Comparison of ENCODE assay signal across 8 cellular contexts in the genomic region with DNA sequence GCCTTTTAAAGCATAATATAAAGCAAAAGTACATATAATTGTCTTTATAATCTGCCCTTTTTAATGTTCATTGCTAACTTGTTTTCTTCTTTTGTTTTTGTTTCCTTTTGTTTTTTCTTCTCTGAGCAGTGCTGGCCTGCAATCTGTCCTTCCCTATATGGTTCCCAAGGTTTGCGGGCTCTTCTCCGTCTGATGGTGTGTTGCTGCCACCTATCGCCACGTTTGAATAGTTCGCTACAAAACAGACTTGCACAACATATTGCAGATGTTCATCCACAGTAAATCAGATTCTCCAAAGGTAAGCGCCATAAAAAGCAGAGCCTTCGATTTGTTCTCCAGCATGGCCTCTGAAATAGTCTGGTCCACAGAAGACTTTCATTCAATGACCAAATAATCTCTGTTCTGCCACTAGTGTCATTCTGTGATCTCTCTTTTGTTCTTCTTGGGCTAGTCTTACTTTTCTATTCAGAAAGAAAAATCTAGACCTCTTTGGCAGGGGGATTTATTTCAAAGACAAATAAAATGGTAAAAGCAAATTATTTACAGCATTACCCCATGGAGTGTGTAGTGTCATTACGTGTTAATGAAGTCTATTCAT. TPM values are rescaled to one million over a fixed set of nuclear protein-coding genes. Genes with fewer than 3 reads are reported as not detected.
DNase-seq lines count a peak whose midpoint lies in the region; ATAC-seq and TF ChIP-seq lines count a peak whose summit lies in the region.

No MANE protein-coding gene starts in this region.

- H3K27ac ChIP-seq in esophagus muscularis mucosa (replicated peaks in 1 of 4) (no peak overlapping the region), upper lobe of right lung (no peak overlapping the region)

- TF ChIP-seq EP300 in esophagus muscularis mucosa (IDR thresholded peaks at IDR 0.05): no peak

- no peaks in the 10 kb centered on the region for H3K36me3 Mint-ChIP-seq in activated CD8-positive, alpha-beta T cell treated with anti-CD3 and anti-CD28 coated beads for 36 hours (ENCODE audit: low read depth)
- no peaks in the 10 kb centered on the region for H3K36me3 Mint-ChIP-seq in nephron (ENCODE audit: low read depth)

- no peaks in the 10 kb centered on the region for H3K4me1 ChIP-seq in esophagus muscularis mucosa
- no peaks in the 10 kb centered on the region for H3K4me1 ChIP-seq in upper lobe of right lung

- H3K4me3 Mint-ChIP-seq in activated CD8-positive, alpha-beta T cell treated with anti-CD3 and anti-CD28 coated beads for 36 hours: no peak overlapping the region
- H3K4me3 Mint-ChIP-seq in nephron: no peak overlapping the region

- POLR2A ChIA-PET in activated CD8-positive, alpha-beta T cell treated with anti-CD3 and anti-CD28 coated beads for 36 hours (lab: Charles Lee): no interaction called here

- H3K9me3 ChIP-seq in esophagus muscularis mucosa: no peaks in the 10 kb centered on the region
- no peaks in the 10 kb centered on the region for H3K9me3 ChIP-seq in upper lobe of right lung

- 6% methylated on average over 8 of the region's 8 CpGs for WGBS in esophagus muscularis mucosa

- H3K9me3 Mint-ChIP-seq in activated CD8-positive, alpha-beta T cell treated with anti-CD3 and anti-CD28 coated beads for 36 hours: no peaks in the 10 kb centered on the region
- H3K9me3 Mint-ChIP-seq in nephron: no peaks in the 10 kb centered on the region

- ATAC-seq in GM21390 (IDR thresholded peaks at IDR 0.05; ENCODE audit: unreplicated experiment) (peak; percentile 89), upper lobe of right lung (peak; percentile 94)
- ATAC-seq in activated CD8-positive, alpha-beta T cell treated with anti-CD3 and anti-CD28 coated beads for 36 hours: peak; percentile 60

- H3K36me3 ChIP-seq in esophagus muscularis mucosa (no peaks in the 10 kb centered on the region), upper lobe of right lung (no peaks in the 10 kb centered on the region)

- peak; percentile 74 for TF ChIP-seq CTCF in activated CD8-positive, alpha-beta T cell treated with anti-CD3 and anti-CD28 coated beads for 36 hours (IDR thresholded peaks at IDR 0.05)
- peak; percentile 49 to 69 (median 53) for TF ChIP-seq CTCF in esophagus muscularis mucosa (IDR thresholded peaks at IDR 0.05)
- TF ChIP-seq CTCF in nephron (IDR thresholded peaks at IDR 0.05; ENCODE audit: unreplicated experiment in 3 of 3): peak; percentile 77 to 84 (median 82)
- TF ChIP-seq CTCF in upper lobe of right lung (IDR thresholded peaks at IDR 0.05): peak; percentile 68

- no peak for TF ChIP-seq POLR2A in esophagus muscularis mucosa (IDR thresholded peaks at IDR 0.05; ENCODE audit: low read depth)

- no peak overlapping the region for H3K27ac Mint-ChIP-seq in activated CD8-positive, alpha-beta T cell treated with anti-CD3 and anti-CD28 coated beads for 36 hours
- H3K27ac Mint-ChIP-seq in nephron: no peak overlapping the region

- H3K4me1 Mint-ChIP-seq in activated CD8-positive, alpha-beta T cell treated with anti-CD3 and anti-CD28 coated beads for 36 hours (ENCODE audit: low read depth): no peaks in the 10 kb centered on the region
- no peaks in the 10 kb centered on the region for H3K4me1 Mint-ChIP-seq in nephron

- H3K27me3 ChIP-seq in esophagus muscularis mucosa (no peaks in the 10 kb centered on the region), upper lobe of right lung (no peaks in the 10 kb centered on the region)

- CTCF ChIA-PET in activated CD8-positive, alpha-beta T cell treated with anti-CD3 and anti-CD28 coated beads for 36 hours (lab: Charles Lee): interaction anchor here (1.0 kb wide), 1 partner anchor 9 kb away, joined by 3 read pairs; no protein-coding TSS in a partner anchor

- DNase-seq in DMS79 (lab: John Stamatoyannopoulos, UW): peak; percentile 2
- DNase-seq in HK-2 (ENCODE audit: unreplicated experiment): peak; percentile 62
- DNase-seq in NCI-H69 (lab: John Stamatoyannopoulos, UW): peak; percentile 81
- peak; percentile 61 for DNase-seq in activated CD8-positive, alpha-beta T cell treated with anti-CD3 and anti-CD28 coated beads for 36 hours
- DNase-seq in esophagus muscularis mucosa (ENCODE audit: extremely low spot score): no peak
- DNase-seq in upper lobe of right lung: no peak

- H3K4me3 ChIP-seq in esophagus muscularis mucosa (no peak overlapping the region), upper lobe of right lung (no peak overlapping the region)

- H3K27me3 Mint-ChIP-seq in activated CD8-positive, alpha-beta T cell treated with anti-CD3 and anti-CD28 coated beads for 36 hours: peaks cover 5% of the 10 kb centered on the region
- no peaks in the 10 kb centered on the region for H3K27me3 Mint-ChIP-seq in nephron (ENCODE audit: low read depth)

- intact Hi-C loops in activated CD8-positive, alpha-beta T cell treated with anti-CD3 and anti-CD28 coated beads for 36 hours (cut with micrococcal nuclease): no loop called here
- intact Hi-C loops in esophagus muscularis mucosa (cut with DNase I): no loop called here
- intact Hi-C loops in upper lobe of right lung (cut with DNase I): no loop called here

RNA-seq across cellular contexts. Expression of gene C12orf50, which starts 33.5 kb away (rescaled TPM):
- total RNA-seq in activated CD8-positive, alpha-beta T cell treated with anti-CD3 and anti-CD28 coated beads for 36 hours: not detected
- total RNA-seq in esophagus muscularis mucosa (not detected), upper lobe of right lung (not detected)

Comparison
In these comparisons a context has a peak if more than half of its experiments do, and no peak if none do; other contexts are left out.
1. DNase-seq: peak in DMS79 (single experiment), HK-2 (single experiment), NCI-H69 (single experiment) and activated CD8-positive, alpha-beta T cell treated with anti-CD3 and anti-CD28 coated beads for 36 hours (single experiment); none in esophagus muscularis mucosa (single experiment) and upper lobe of right lung (single experiment).
2. Peak in every context shown above with its lines, with median percentiles within 50 percentile points of each other: ATAC-seq and CTCF ChIP-seq.